20 cellular contexts compared by ENCODE assay signal in genomic region chr14:44428239-44428924, GRCh38.
"Had no signal": no experiment of that assay in that cellular context is flagged by ENCODE, and none has a peak within 500 bp of the region (broad histone marks: within the 10 kb centered on the region; RNA-seq: fewer than 3 reads in every experiment).

No MANE protein-coding gene starts in this region.

- ATAC-seq: activated CD4-positive, CD25-positive, alpha-beta regulatory T cell treated with anti-CD3 and anti-CD28 coated beads, Interleukin-2, amount 50 U/mL, for 24 hours; body of pancreas; left ventricle myocardium superior; naive thymus-derived CD8-positive, alpha-beta T cell had no signal

- DNase-seq: activated CD4-positive, alpha-beta T cell treated with anti-CD3 and anti-CD28 coated beads for 48 hours; activated CD4-positive, alpha-beta T cell treated with anti-CD3 and anti-CD28 coated beads, Interleukin-2, amount 50 U/mL, for 48 hours; activated CD8-positive, alpha-beta memory T cell treated with anti-CD3 and anti-CD28 coated beads for 24 hours; activated effector memory CD4-positive, alpha-beta T cell treated with Interleukin-2 at 50 U/mL for 16 hours; activated naive CD4-positive, alpha-beta T cell treated with Interleukin-2 at 50 U/mL for 16 hours; activated naive CD8-positive, alpha-beta T cell treated with anti-CD3 and anti-CD28 coated beads for 36 hours; adrenal gland; aorta; body of pancreas; dermis blood vessel endothelial cell; effector CD4-positive, alpha-beta T cell; esophagus squamous epithelium; left ventricle myocardium superior; mammary epithelial cell; naive thymus-derived CD8-positive, alpha-beta T cell; spleen; stimulated activated naive CD4-positive, alpha-beta T cell; T-helper 1 cell; WERI-Rb-1 had no signal
